In genomic region chr18:12839526-12840196, GRCh38 we compare ENCODE assay signal across 8 cellular contexts. TPM values are rescaled to one million over a fixed set of nuclear protein-coding genes. Genes with fewer than 3 reads are reported as not detected.
DNase-seq lines count a peak whose midpoint lies in the region; ATAC-seq and TF ChIP-seq lines count a peak whose summit lies in the region.

No MANE protein-coding gene starts in this region.

- H3K4me1 Mint-ChIP-seq in memory B cell: peaks cover 46% of the 10 kb centered on the region

- TF ChIP-seq CTCF in GM10248 (IDR thresholded peaks at IDR 0.05; ENCODE audit: control extremely low read depth, extremely low read depth, low read depth, missing control alignments): no peak

- POLR2A ChIA-PET in GM10248 (lab: Yijun Ruan, JAX): interaction anchor here (0.5 to 0.9 kb wide), 2 partner anchors 44 to 159 kb away, joined by 3 to 4 read pairs; partner anchors contain the start of gene PTPN2

- no peaks in the 10 kb centered on the region for H3K27me3 Mint-ChIP-seq in memory B cell

- H3K36me3 Mint-ChIP-seq in activated naive CD4-positive, alpha-beta T cell treated with anti-CD3 and anti-CD28 coated beads, Interleukin-2, amount 50 U/mL, for 72 hours: peaks cover 5 to 36% of the 10 kb centered on the region in 2 donors
- peaks cover 18% of the 10 kb centered on the region for H3K36me3 Mint-ChIP-seq in memory B cell

- peak overlapping the region; percentile 16; the same call in 1 of the 2 replicates for H3K4me3 ChIP-seq in Jurkat, Clone E6-1 (ENCODE audit: low read length)

- DNase-seq in GM10248 (ENCODE audit: extremely low spot score) (peak; percentile 71), memory B cell (ENCODE audit: low spot score in 2 of 2) (peak in 1 of 2 donors; percentile 32), NCI-H2081 (lab: John Stamatoyannopoulos, UW) (no peak), NCI-H446 treated with DMSO at 0.1 percent for 48 hours (lab: John Stamatoyannopoulos, UW) (no peak), GM19238 (ENCODE audit: insufficient read length, low spot score) (no peak)
- peak; percentile 82 for DNase-seq in Jurkat, Clone E6-1 (ENCODE audit: low read depth, low spot score)
- peak in 1 of 2 donors; percentile 48 for DNase-seq in activated naive CD4-positive, alpha-beta T cell treated with anti-CD3 and anti-CD28 coated beads, Interleukin-2, amount 50 U/mL, for 72 hours (ENCODE audit: low spot score in 2 of 2)

- no peaks in the 10 kb centered on the region for H3K9me3 Mint-ChIP-seq in activated naive CD4-positive, alpha-beta T cell treated with anti-CD3 and anti-CD28 coated beads, Interleukin-2, amount 50 U/mL, for 72 hours
- H3K9me3 Mint-ChIP-seq in memory B cell: no peaks in the 10 kb centered on the region

- H3K4me3 Mint-ChIP-seq in memory B cell: peak overlapping the region; percentile 79

- CTCF ChIA-PET in GM10248 (lab: Yijun Ruan, JAX): interaction anchor here (1.4 kb wide), 1 partner anchor 24 kb away, joined by 6 read pairs; no protein-coding TSS in a partner anchor

- peak overlapping the region; percentile 99 to 100 for H3K27ac Mint-ChIP-seq in activated naive CD4-positive, alpha-beta T cell treated with anti-CD3 and anti-CD28 coated beads, Interleukin-2, amount 50 U/mL, for 72 hours
- H3K27ac Mint-ChIP-seq in memory B cell: peak overlapping the region; percentile 79

- ATAC-seq in GM21529 (IDR thresholded peaks at IDR 0.05; ENCODE audit: unreplicated experiment) (peak; percentile 65), memory B cell (ENCODE audit: low read depth) (peak; percentile 77)
- ATAC-seq in activated naive CD4-positive, alpha-beta T cell treated with anti-CD3 and anti-CD28 coated beads, Interleukin-2, amount 50 U/mL, for 72 hours: peak; percentile 83 to 86

RNA-seq across cellular contexts. Expression of gene PTPN2, which starts 44.4 kb away (rescaled TPM):
- polyA plus RNA-seq in Jurkat, Clone E6-1 (2012; ENCODE audit: insufficient read depth, insufficient read length): 107 TPM
- total RNA-seq in activated naive CD4-positive, alpha-beta T cell treated with anti-CD3 and anti-CD28 coated beads, Interleukin-2, amount 50 U/mL, for 72 hours: 10 to 100 TPM; 57.0 to 69.9 TPM

Comparison
In these comparisons a context has a peak if more than half of its experiments do, and no peak if none do; other contexts are left out.
1. DNase-seq: peak in GM10248 (single experiment) and Jurkat, Clone E6-1 (single experiment); none in NCI-H2081 (0 of 2), NCI-H446 treated with DMSO at 0.1 percent for 48 hours (single experiment) and GM19238 (single experiment).
2. Peak in every context shown above with its lines, with median percentiles within 50 percentile points of each other: ATAC-seq.